ENCODE assay signal across 30 cellular contexts in genomic region chr7:127304087-127304486, GRCh38. TPM values are rescaled to one million over a fixed set of nuclear protein-coding genes. Genes with fewer than 3 reads are reported as not detected.
"Had no signal": no experiment of that assay in that cellular context is flagged by ENCODE, and none has a peak within 500 bp of the region (broad histone marks: within the 10 kb centered on the region; RNA-seq: fewer than 3 reads in every experiment).

No MANE protein-coding gene starts in this region.

- H3K27ac Mint-ChIP-seq: activated CD4-positive, alpha-beta T cell treated with anti-CD3 and anti-CD28 coated beads, Interleukin-2, amount 10 ng/mL, durations not matched to agents 7 days and 5 days; activated CD8-positive, alpha-beta T cell treated with anti-CD3 and anti-CD28 coated beads, Interleukin-2, amount 10 ng/mL, durations not matched to agents 7 days and 5 days; activated naive CD4-positive, alpha-beta T cell treated with anti-CD3 and anti-CD28 coated beads, Interleukin-2, amount 50 U/mL, for 24 hours; activated naive CD8-positive, alpha-beta T cell treated with anti-CD3 and anti-CD28 coated beads, Interleukin-2, amount 10 ng/mL, durations not matched to agents 7 days and 5 days; activated T-cell treated with anti-CD3 and anti-CD28 coated beads, Interleukin-2, amount 50 U/mL, for 24 hours; activated T-helper 2 cell treated with anti-CD3 and anti-CD28 coated beads, Interferon-gamma antibody, Interleukin-2, Interleukin-4, amounts not matched to agents 10 μg/mL and 5 μg/mL and 100 μg/mL, durations not matched to agents 14 hours and 24 hours and 36 hours had no signal

- H3K4me1 Mint-ChIP-seq: activated CD4-positive, alpha-beta T cell treated with anti-CD3 and anti-CD28 coated beads, Interleukin-2, amount 10 ng/mL, durations not matched to agents 7 days and 5 days; activated naive CD4-positive, alpha-beta T cell treated with anti-CD3 and anti-CD28 coated beads, Interleukin-2, amount 50 U/mL, for 24 hours; activated naive CD8-positive, alpha-beta T cell treated with anti-CD3 and anti-CD28 coated beads, Interleukin-2, amount 10 ng/mL, durations not matched to agents 7 days and 5 days had no signal

- H3K36me3 Mint-ChIP-seq: activated naive CD4-positive, alpha-beta T cell treated with anti-CD3 and anti-CD28 coated beads, Interleukin-2, amount 50 U/mL, for 24 hours; activated naive CD8-positive, alpha-beta T cell treated with anti-CD3 and anti-CD28 coated beads, Interleukin-2, amount 10 ng/mL, durations not matched to agents 7 days and 5 days had no signal

- H3K27me3 ChIP-seq: ascending aorta, Peyer's patch, SJSA1 had no signal

- H3K4me3 Mint-ChIP-seq: activated CD4-positive, alpha-beta T cell treated with anti-CD3 and anti-CD28 coated beads, Interleukin-2, amount 10 ng/mL, durations not matched to agents 7 days and 5 days; activated CD8-positive, alpha-beta T cell treated with anti-CD3 and anti-CD28 coated beads, Interleukin-2, amount 10 ng/mL, durations not matched to agents 7 days and 5 days; activated naive CD4-positive, alpha-beta T cell treated with anti-CD3 and anti-CD28 coated beads, Interleukin-2, amount 50 U/mL, for 24 hours; activated naive CD8-positive, alpha-beta T cell treated with anti-CD3 and anti-CD28 coated beads, Interleukin-2, amount 10 ng/mL, durations not matched to agents 7 days and 5 days; activated T-cell treated with anti-CD3 and anti-CD28 coated beads, Interleukin-2, amount 50 U/mL, for 24 hours had no signal

- H3K36me3 ChIP-seq: ascending aorta, Peyer's patch, SJSA1, WERI-Rb-1 had no signal

- H3K4me3 ChIP-seq: ascending aorta, Peyer's patch, SJSA1 had no signal

- H3K4me1 ChIP-seq: ascending aorta, Peyer's patch, SJSA1 had no signal

- DNase-seq: activated CD4-positive, alpha-beta T cell treated with anti-CD3 and anti-CD28 coated beads, Interleukin-2, amount 10 ng/mL, durations not matched to agents 7 days and 5 days; activated CD4-positive, alpha-beta T cell treated with anti-CD3 and anti-CD28 coated beads, Interleukin-2, amount 50 U/mL, for 48 hours; activated CD8-positive, alpha-beta T cell treated with anti-CD3 and anti-CD28 coated beads, Interleukin-2, amount 10 ng/mL, durations not matched to agents 7 days and 5 days; activated gamma-delta T cell; activated naive CD4-positive, alpha-beta T cell treated with Interleukin-2 at 50 U/mL for 16 hours; activated naive CD8-positive, alpha-beta T cell treated with anti-CD3 and anti-CD28 coated beads, Interleukin-2, amount 10 ng/mL, durations not matched to agents 7 days and 5 days; activated T-cell treated with anti-CD3 and anti-CD28 coated beads, Interleukin-2, amount 50 U/mL, for 24 hours; amygdala; Karpas-422; KBM-7; NCI-H1105 treated with DMSO at 0.1 percent for 48 hours; NCI-H1694; NCI-H1930; NCI-H2081 treated with DMSO at 0.1 percent for 48 hours; NCI-H226; NCI-H446 treated with DMSO at 0.1 percent for 48 hours; NCI-H524; PC-3; Peyer's patch; RPMI8226; SHP77 treated with DMSO at 0.1 percent for 48 hours; T1000; WERI-Rb-1 had no signal

- ATAC-seq: activated CD8-positive, alpha-beta T cell treated with anti-CD3 and anti-CD28 coated beads, Interleukin-2, amount 10 ng/mL, durations not matched to agents 7 days and 5 days; PC-3 had no signal

- H3K9me3 ChIP-seq: Peyer's patch, SJSA1 had no signal

- H3K9me3 Mint-ChIP-seq: activated naive CD4-positive, alpha-beta T cell treated with anti-CD3 and anti-CD28 coated beads, Interleukin-2, amount 50 U/mL, for 24 hours; activated T-helper 2 cell treated with anti-CD3 and anti-CD28 coated beads, Interferon-gamma antibody, Interleukin-2, Interleukin-4, amounts not matched to agents 10 μg/mL and 5 μg/mL and 100 μg/mL, durations not matched to agents 14 hours and 24 hours and 36 hours had no signal

- H3K27ac ChIP-seq: ascending aorta, Peyer's patch, SJSA1, WERI-Rb-1 had no signal

RNA-seq across cellular contexts. Expression of gene GRM8, which starts 51.3 kb away (rescaled TPM):
- total RNA-seq: activated CD4-positive, alpha-beta T cell treated with anti-CD3 and anti-CD28 coated beads, Interleukin-2, amount 10 ng/mL, durations not matched to agents 7 days and 5 days; activated CD8-positive, alpha-beta T cell treated with anti-CD3 and anti-CD28 coated beads, Interleukin-2, amount 10 ng/mL, durations not matched to agents 7 days and 5 days; activated naive CD8-positive, alpha-beta T cell treated with anti-CD3 and anti-CD28 coated beads, Interleukin-2, amount 10 ng/mL, durations not matched to agents 7 days and 5 days; activated T-helper 2 cell treated with anti-CD3 and anti-CD28 coated beads, Interferon-gamma antibody, Interleukin-2, Interleukin-4, amounts not matched to agents 10 μg/mL and 5 μg/mL and 100 μg/mL, durations not matched to agents 14 hours and 24 hours and 36 hours; ascending aorta; MCF 10A; PC-3; SJSA1; T-helper 1 cell treated with Interleukin-12 subunit alpha and Interleukin-12 subunit beta and Interleukin-4 antibody, amounts not matched to agents 30 ng/mL and 1 ng/mL, for 36 hours; T-helper 2 cell treated with Interferon-gamma antibody and Interleukin-4, amounts not matched to agents 100 ng/mL and 5 ng/mL, for 36 hours had no signal
